ENCODE assay signal across 8 cellular contexts in genomic region chr17:11935734-11936406, GRCh38.
DNase-seq lines count a peak whose midpoint lies in the region; FAIRE-seq and TF ChIP-seq lines count a peak whose summit lies in the region.

No MANE protein-coding gene starts in this region.

- H3K4me3 ChIP-seq in astrocyte of the cerebellum (ENCODE audit: low read depth, low read length) = no peak overlapping the region
- H3K4me3 ChIP-seq in kidney (ENCODE audit: low read length in 2 of 2) = no peak overlapping the region

- H3K27ac ChIP-seq in kidney (ENCODE audit: low read depth in 2 of 2, low read length in 2 of 2) = no peak overlapping the region

- no peaks in the 10 kb centered on the region for H3K36me3 ChIP-seq in kidney (ENCODE audit: control insufficient read depth in 1 of 2, insufficient read depth in 2 of 2, low read length in 2 of 2)

- peak; percentile 37 for DNase-seq in stimulated activated CD4-positive, alpha-beta T cell treated with anti-CD3 and anti-CD28 coated beads, Interleukin-15, amount 100 ng/mL, for 24 hours
- no peak for DNase-seq in stimulated activated CD4-positive, alpha-beta T cell treated with anti-CD3 and anti-CD28 coated beads, Interleukin-12 subunit alpha, Interleukin-12 subunit beta, amount 100 ng/mL, for 4 hours
- DNase-seq in NCI-H2196 (lab: John Stamatoyannopoulos, UW; ENCODE audit: unreplicated experiment) (peak; percentile 22), astrocyte of the cerebellum (ENCODE audit: low read depth) (peak; percentile 34), kidney (no peak), type B pancreatic cell (ENCODE audit: extremely low spot score, unreplicated experiment) (no peak), NCI-H146 treated with DMSO at 0.1 percent for 48 hours (lab: John Stamatoyannopoulos, UW; ENCODE audit: unreplicated experiment) (no peak)
- DNase-seq in effector CD4-positive, alpha-beta T cell = no peak

- no peaks in the 10 kb centered on the region for H3K9me3 ChIP-seq in kidney (ENCODE audit: control insufficient read depth in 1 of 2, low read length in 2 of 2)

- H3K4me1 ChIP-seq in kidney (ENCODE audit: control insufficient read depth in 1 of 2, insufficient read depth in 1 of 2, low read depth in 1 of 2, low read length in 2 of 2) = no peaks in the 10 kb centered on the region

- in situ Hi-C loops in astrocyte of the cerebellum (cut with HindIII; ENCODE audit: low sequenced_read_pairs) = no loop called here

- no peak for FAIRE-seq in kidney (lab: Jason Lieb, UNC)

- no peaks in the 10 kb centered on the region for H3K36me3 Mint-ChIP-seq in type B pancreatic cell

- H3K27ac Mint-ChIP-seq in type B pancreatic cell = no peak overlapping the region

- H3K4me1 Mint-ChIP-seq in type B pancreatic cell (ENCODE audit: unreplicated experiment) = no peaks in the 10 kb centered on the region

- peaks cover 15% of the 10 kb centered on the region for H3K27me3 Mint-ChIP-seq in type B pancreatic cell

- H3K9me3 Mint-ChIP-seq in type B pancreatic cell = no peaks in the 10 kb centered on the region

- no peak overlapping the region for H3K4me3 Mint-ChIP-seq in type B pancreatic cell

- intact Hi-C loops in kidney (cut with DNase I) = no loop called here

- TF ChIP-seq CTCF in astrocyte of the cerebellum (IDR thresholded peaks at IDR 0.05; ENCODE audit: low read depth, low read length, missing control alignments) (peak; percentile 91), kidney (IDR thresholded peaks at IDR 0.05; ENCODE audit: borderline replicate concordance, extremely low read depth, insufficient read depth) (peak; percentile 69), type B pancreatic cell (conservative IDR thresholded peaks at IDR 0.05) (peak; percentile 98)

- no peak overlapping the region for H3K9ac ChIP-seq in kidney (ENCODE audit: low read length in 2 of 2)

Comparison
In these comparisons a context has a peak if more than half of its experiments do, and no peak if none do; other contexts are left out.
1. DNase-seq: peak in stimulated activated CD4-positive, alpha-beta T cell treated with anti-CD3 and anti-CD28 coated beads, Interleukin-15, amount 100 ng/mL, for 24 hours (single experiment), NCI-H2196 (single experiment) and astrocyte of the cerebellum (single experiment); none in stimulated activated CD4-positive, alpha-beta T cell treated with anti-CD3 and anti-CD28 coated beads, Interleukin-12 subunit alpha, Interleukin-12 subunit beta, amount 100 ng/mL, for 4 hours (single experiment), kidney (single experiment), type B pancreatic cell (single experiment), effector CD4-positive, alpha-beta T cell (single experiment) and NCI-H146 treated with DMSO at 0.1 percent for 48 hours (single experiment).
2. Peak in every context shown above with its lines, with median percentiles within 50 percentile points of each other: CTCF ChIP-seq.